26 cellular contexts compared by ENCODE assay signal in the genomic region with DNA sequence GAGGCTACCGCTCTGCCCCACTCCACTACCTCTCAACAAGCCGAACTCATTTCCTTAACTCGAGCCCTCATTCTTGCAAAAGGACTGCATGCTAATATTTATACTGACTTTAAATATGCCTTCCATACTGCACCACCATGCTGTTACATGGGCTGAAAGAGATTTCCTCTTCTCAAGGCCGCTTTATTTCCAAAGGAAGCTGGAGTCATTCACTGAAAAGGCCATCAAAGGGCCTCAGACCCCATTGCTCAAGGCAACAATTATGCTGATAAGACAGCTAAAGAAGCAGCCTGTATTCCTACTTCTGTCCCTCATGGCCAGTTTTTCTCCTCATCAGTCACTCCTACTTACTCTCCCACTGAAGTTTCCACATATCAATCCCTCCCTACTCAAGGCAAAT. TPM values are rescaled to one million over a fixed set of nuclear protein-coding genes. Genes with fewer than 3 reads are reported as not detected.
"Had no signal": no experiment of that assay in that cellular context is flagged by ENCODE, and none has a peak within 500 bp of the region (broad histone marks: within the 10 kb centered on the region; RNA-seq: fewer than 3 reads in every experiment).

No MANE protein-coding gene starts in this region.

- H3K9me3 ChIP-seq: gastrocnemius medialis, left lung, right lobe of liver, stomach, thyroid gland, vagina had no signal

- ATAC-seq: esophagus mucosa; gastrocnemius medialis; left cardiac atrium; left lung; natural killer cell; right lobe of liver; stimulated activated effector memory CD8-positive, alpha-beta T cell treated with anti-CD3 and anti-CD28 coated beads, Interleukin-12 subunit alpha, Interleukin-12 subunit beta, amount 100 ng/mL, for 72 hours had no signal

- H3K9ac ChIP-seq: parathyroid adenoma had no signal

- H3K79me2 ChIP-seq: parathyroid adenoma had no signal

- H3K27me3 ChIP-seq: dorsolateral prefrontal cortex, gastrocnemius medialis, left lung, right lobe of liver, stomach, thyroid gland, vagina had no signal

- DNase-seq: dorsolateral prefrontal cortex; effector CD4-positive, alpha-beta T cell; foreskin fibroblast; gastrocnemius medialis; head of caudate nucleus; left cardiac atrium; left lung; mesenchymal stem cell; natural killer cell; right lobe of liver; small intestine; stimulated activated CD4-positive, alpha-beta T cell treated with anti-CD3 and anti-CD28 coated beads, Interleukin-12 subunit alpha, Interleukin-12 subunit beta, amount 100 ng/mL, for 4 hours; stimulated activated CD4-positive, alpha-beta T cell treated with anti-CD3 and anti-CD28 coated beads, Interleukin-1b, Interleukin-23, amount 100 ng/mL, for 48 hours; stimulated activated CD4-positive, alpha-beta T cell treated with anti-CD3 and anti-CD28 coated beads, Interleukin-4, amount 100 ng/mL, for 1 hour; stimulated activated naive CD4-positive, alpha-beta T cell treated with Interleukin-2 at 50 U/mL for 16 hours; thyroid gland; trophoblast cell had no signal

- H3K36me3 ChIP-seq: gastrocnemius medialis, left lung, right lobe of liver, stomach, thyroid gland, vagina had no signal

- H3K27ac ChIP-seq: dorsolateral prefrontal cortex, epithelial cell of prostate, gastrocnemius medialis, left lung, parathyroid adenoma, right lobe of liver, stomach, thyroid gland, vagina had no signal

- H3K4me1 ChIP-seq: gastrocnemius medialis, left lung, parathyroid adenoma, right lobe of liver, thyroid gland, vagina had no signal

- H2AFZ ChIP-seq: parathyroid adenoma had no signal

- FAIRE-seq: colon, small intestine had no signal

- H3K4me3 ChIP-seq: dorsolateral prefrontal cortex, gastrocnemius medialis, left lung, right lobe of liver, stomach, thyroid gland, vagina had no signal

RNA-seq across cellular contexts. Expression of a gene that starts 6.9 kb away (rescaled TPM):
- total RNA-seq: mononuclear cell had no signal
- polyA plus RNA-seq: neural cell had no signal
